ENCODE assay signal across 19 cellular contexts in the genomic region with DNA sequence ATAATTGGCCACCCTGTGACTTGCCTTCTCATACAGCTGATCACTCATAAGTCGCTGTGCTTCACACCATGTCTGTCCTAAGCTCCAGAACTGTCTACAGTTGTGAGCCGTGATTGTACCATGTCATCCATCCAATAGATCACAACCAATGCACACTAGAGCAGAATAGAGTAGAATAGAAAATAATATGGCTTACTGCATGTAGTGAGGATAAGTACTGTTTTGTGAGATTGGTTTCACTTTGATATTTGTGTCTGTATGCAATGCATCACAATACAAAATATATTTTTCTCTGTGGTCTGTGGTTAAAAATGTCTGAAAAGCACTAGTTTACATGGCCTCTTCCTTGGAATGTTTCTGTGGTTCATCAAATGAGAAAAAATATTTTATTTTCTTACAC.
DNase-seq lines count a peak whose midpoint lies in the region; TF ChIP-seq lines count a peak whose summit lies in the region.
"Had no signal": no experiment of that assay in that cellular context is flagged by ENCODE, and none has a peak within 500 bp of the region (broad histone marks: within the 10 kb centered on the region; RNA-seq: fewer than 3 reads in every experiment).

No MANE protein-coding gene starts in this region.

- H2AFZ ChIP-seq in MM.1S (ENCODE audit: low read length): no peak overlapping the region
- H2AFZ ChIP-seq: GM23248 had no signal

- H3K36me3 Mint-ChIP-seq in activated CD4-positive, alpha-beta T cell treated with anti-CD3 and anti-CD28 coated beads, Interleukin-2, amount 10 ng/mL, durations not matched to agents 7 days and 5 days (ENCODE audit: low read depth): no peaks in the 10 kb centered on the region
- no peaks in the 10 kb centered on the region for H3K36me3 Mint-ChIP-seq in activated naive CD4-positive, alpha-beta T cell treated with anti-CD3 and anti-CD28 coated beads, Interleukin-2, amount 10 ng/mL, durations not matched to agents 7 days and 5 days
- H3K36me3 Mint-ChIP-seq: CD4-positive, alpha-beta memory T cell had no signal

- no peaks in the 10 kb centered on the region for H3K36me3 ChIP-seq in MM.1S (replicated peaks; ENCODE audit: insufficient read depth, low read length)

- no peaks in the 10 kb centered on the region for H3K27me3 Mint-ChIP-seq in activated CD4-positive, alpha-beta T cell treated with anti-CD3 and anti-CD28 coated beads, Interleukin-2, amount 10 ng/mL, durations not matched to agents 7 days and 5 days
- no peaks in the 10 kb centered on the region for H3K27me3 Mint-ChIP-seq in activated naive CD4-positive, alpha-beta T cell treated with anti-CD3 and anti-CD28 coated beads, Interleukin-2, amount 10 ng/mL, durations not matched to agents 7 days and 5 days
- H3K27me3 Mint-ChIP-seq: CD4-positive, alpha-beta memory T cell had no signal

- H4K20me1 ChIP-seq in MM.1S (ENCODE audit: insufficient read depth, low read length): no peaks in the 10 kb centered on the region

- H3K9me2 ChIP-seq in MM.1S (replicated peaks; ENCODE audit: insufficient read depth, low read length): no peaks in the 10 kb centered on the region

- H3K4me1 ChIP-seq in MM.1S (ENCODE audit: low read length): no peaks in the 10 kb centered on the region
- H3K4me1 ChIP-seq: A549 had no signal

- H3K27me3 ChIP-seq in MM.1S (replicated peaks; ENCODE audit: insufficient read depth, low read length): no peaks in the 10 kb centered on the region

- peaks cover 8% of the 10 kb centered on the region for H3K9me3 Mint-ChIP-seq in activated CD4-positive, alpha-beta T cell treated with anti-CD3 and anti-CD28 coated beads, Interleukin-2, amount 10 ng/mL, durations not matched to agents 7 days and 5 days
- H3K9me3 Mint-ChIP-seq in activated naive CD4-positive, alpha-beta T cell treated with anti-CD3 and anti-CD28 coated beads, Interleukin-2, amount 10 ng/mL, durations not matched to agents 7 days and 5 days: peaks cover 11% of the 10 kb centered on the region

- no peak for TF ChIP-seq CTCF in MM.1S (IDR thresholded peaks at IDR 0.05; ENCODE audit: low read length)
- TF ChIP-seq CTCF in choroid plexus epithelial cell (conservative IDR thresholded peaks at IDR 0.05; ENCODE audit: low read depth, low read length): no peak

- no peaks in the 10 kb centered on the region for H3K9me3 ChIP-seq in MM.1S (replicated peaks; ENCODE audit: insufficient read depth, low read length)
- H3K9me3 ChIP-seq: A549 had no signal

- H3K4me1 Mint-ChIP-seq in activated CD4-positive, alpha-beta T cell treated with anti-CD3 and anti-CD28 coated beads, Interleukin-2, amount 10 ng/mL, durations not matched to agents 7 days and 5 days: no peaks in the 10 kb centered on the region
- no peaks in the 10 kb centered on the region for H3K4me1 Mint-ChIP-seq in activated naive CD4-positive, alpha-beta T cell treated with anti-CD3 and anti-CD28 coated beads, Interleukin-2, amount 10 ng/mL, durations not matched to agents 7 days and 5 days
- H3K4me1 Mint-ChIP-seq: CD4-positive, alpha-beta memory T cell had no signal

- no peak overlapping the region for H3K4me3 ChIP-seq in MM.1S (ENCODE audit: low read length)
- H3K4me3 ChIP-seq in choroid plexus epithelial cell (ENCODE audit: low read depth, low read length): no peak overlapping the region
- H3K4me3 ChIP-seq: A549, GM23248 had no signal

- POLR2A ChIA-PET in activated CD4-positive, alpha-beta T cell treated with anti-CD3 and anti-CD28 coated beads, Interleukin-2, amount 10 ng/mL, durations not matched to agents 7 days and 5 days (lab: Charles Lee): no interaction called here

- no peak overlapping the region for H3K4me2 ChIP-seq in MM.1S (ENCODE audit: low read depth, low read length)
- H3K4me2 ChIP-seq: A549 had no signal

- H3F3A ChIP-seq in MM.1S (ENCODE audit: insufficient read depth, low read length): no peaks in the 10 kb centered on the region

- no peak overlapping the region for H3K27ac Mint-ChIP-seq in activated CD4-positive, alpha-beta T cell treated with anti-CD3 and anti-CD28 coated beads, Interleukin-2, amount 10 ng/mL, durations not matched to agents 7 days and 5 days
- H3K27ac Mint-ChIP-seq in activated naive CD4-positive, alpha-beta T cell treated with anti-CD3 and anti-CD28 coated beads, Interleukin-2, amount 10 ng/mL, durations not matched to agents 7 days and 5 days: no peak overlapping the region
- H3K27ac Mint-ChIP-seq: CD4-positive, alpha-beta memory T cell had no signal

- no peak overlapping the region for H3K27ac ChIP-seq in MM.1S (ENCODE audit: low read length)
- H3K27ac ChIP-seq: A549, GM23248 had no signal

- H3K4me3 Mint-ChIP-seq in activated CD4-positive, alpha-beta T cell treated with anti-CD3 and anti-CD28 coated beads, Interleukin-2, amount 10 ng/mL, durations not matched to agents 7 days and 5 days: no peak overlapping the region
- H3K4me3 Mint-ChIP-seq in activated naive CD4-positive, alpha-beta T cell treated with anti-CD3 and anti-CD28 coated beads, Interleukin-2, amount 10 ng/mL, durations not matched to agents 7 days and 5 days: no peak overlapping the region
- H3K4me3 Mint-ChIP-seq: CD4-positive, alpha-beta memory T cell had no signal

- CTCF ChIA-PET in activated CD4-positive, alpha-beta T cell treated with anti-CD3 and anti-CD28 coated beads, Interleukin-2, amount 10 ng/mL, durations not matched to agents 7 days and 5 days (lab: Charles Lee): no interaction called here
- CTCF ChIA-PET in activated naive CD4-positive, alpha-beta T cell treated with anti-CD3 and anti-CD28 coated beads, Interleukin-2, amount 10 ng/mL, durations not matched to agents 7 days and 5 days (lab: Charles Lee): interaction anchor here (1.9 kb wide), 1 partner anchor 106 kb away, joined by 4 read pairs; no protein-coding TSS in a partner anchor

- peak; percentile 6 for DNase-seq in EH (ENCODE audit: low read depth)
- DNase-seq in MM.1S: peak; percentile 10
- peak; percentile 3 for DNase-seq in choroid plexus epithelial cell (ENCODE audit: low read depth)
- no peak for DNase-seq in activated CD4-positive, alpha-beta T cell treated with anti-CD3 and anti-CD28 coated beads, Interleukin-2, amount 10 ng/mL, durations not matched to agents 7 days and 5 days
- no peak for DNase-seq in HK-2 (ENCODE audit: unreplicated experiment)
- DNase-seq in NAMALWA (ENCODE audit: low spot score): no peak
- no peak for DNase-seq in activated naive CD4-positive, alpha-beta T cell treated with anti-CD3 and anti-CD28 coated beads, Interleukin-2, amount 10 ng/mL, durations not matched to agents 7 days and 5 days
- DNase-seq: 8988T; ACHN; C1 segment of cervical spinal cord; Calu3; CD4-positive, alpha-beta memory T cell; COR-L47; DMS53; DMS79 treated with DMSO at 0.1 percent for 48 hours; GM23248; H7; HCEC 1CT had no signal

- no peak overlapping the region for H3K9ac ChIP-seq in MM.1S (ENCODE audit: low read length)
- H3K9ac ChIP-seq: GM23248 had no signal

- no peaks in the 10 kb centered on the region for H3K79me2 ChIP-seq in MM.1S (ENCODE audit: low read length)

Comparison
In these comparisons a context has a peak if more than half of its experiments do, and no peak if none do; other contexts are left out.
1. DNase-seq: peak in EH (single experiment), MM.1S (single experiment) and choroid plexus epithelial cell (single experiment); none in activated CD4-positive, alpha-beta T cell treated with anti-CD3 and anti-CD28 coated beads, Interleukin-2, amount 10 ng/mL, durations not matched to agents 7 days and 5 days (single experiment), HK-2 (single experiment), NAMALWA (single experiment) and activated naive CD4-positive, alpha-beta T cell treated with anti-CD3 and anti-CD28 coated beads, Interleukin-2, amount 10 ng/mL, durations not matched to agents 7 days and 5 days (single experiment).